In the genomic region with DNA sequence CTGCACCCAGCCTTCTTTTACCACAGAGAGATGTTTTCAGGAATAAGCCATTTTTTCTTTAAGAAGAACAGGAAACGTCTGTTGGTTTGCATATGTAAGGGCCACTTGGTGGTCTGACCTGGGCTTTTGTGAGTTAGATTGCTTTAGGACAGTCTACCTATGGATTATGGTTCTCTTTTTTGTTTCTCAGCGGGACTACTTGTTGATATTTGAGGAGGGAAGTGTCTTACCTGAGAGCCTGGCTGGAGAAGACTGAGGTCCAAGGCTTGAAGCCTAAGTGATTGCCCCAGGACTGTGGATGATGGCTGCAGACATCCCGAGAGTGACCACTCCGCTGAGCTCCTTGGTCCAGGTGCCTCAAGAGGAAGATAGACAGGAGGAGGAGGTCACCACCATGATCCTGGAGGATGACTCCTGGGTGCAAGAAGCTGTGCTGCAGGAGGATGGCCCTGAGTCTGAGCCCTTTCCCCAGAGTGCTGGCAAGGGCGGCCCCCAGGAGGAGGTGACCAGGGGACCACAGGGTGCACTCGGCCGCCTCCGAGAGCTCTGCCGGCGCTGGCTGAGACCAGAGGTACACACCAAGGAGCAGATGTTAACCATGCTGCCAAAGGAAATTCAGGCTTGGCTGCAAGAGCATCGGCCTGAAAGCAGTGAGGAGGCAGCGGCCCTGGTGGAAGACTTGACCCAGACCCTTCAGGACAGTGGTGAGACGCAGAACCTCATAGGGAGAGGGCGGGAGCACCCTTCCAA, we compare ENCODE assay signal across 16 cellular contexts. TPM values are rescaled to one million over a fixed set of nuclear protein-coding genes. Genes with fewer than 3 reads are reported as not detected.
DNase-seq lines count a peak whose midpoint lies in the region; ATAC-seq, FAIRE-seq and TF ChIP-seq lines count a peak whose summit lies in the region.
"Had no signal": no experiment of that assay in that cellular context is flagged by ENCODE, and none has a peak within 500 bp of the region (broad histone marks: within the 10 kb centered on the region; RNA-seq: fewer than 3 reads in every experiment).

No MANE protein-coding gene starts in this region.

- no peaks in the 10 kb centered on the region for H3K9me3 ChIP-seq in CD4-positive, alpha-beta T cell (ENCODE audit: control insufficient read depth, low read length)
- H3K9me3 ChIP-seq in HEK293 (ENCODE audit: control insufficient read depth, insufficient read depth, low read depth, low read length) = no peaks in the 10 kb centered on the region
- H3K9me3 ChIP-seq: esophagus muscularis mucosa, MG63, thyroid gland had no signal

- DNase-seq in CD4-positive, alpha-beta T cell = no peak
- DNase-seq in naive B cell (no peak), HUDEP-2 (lab: John Stamatoyannopoulos, UW; ENCODE audit: unreplicated experiment in 76 of 76) (no peak), DMS 273 treated with DMSO at 0.1 percent for 48 hours (lab: John Stamatoyannopoulos, UW) (no peak), GM12891 (ENCODE audit: insufficient read length, low spot score) (no peak)
- DNase-seq: cortex of kidney; hippocampal formation; MG63; NCI-H2081; stimulated activated CD4-positive, alpha-beta T cell treated with anti-CD3 and anti-CD28 coated beads, Interleukin-15, amount 100 ng/mL, for 24 hours; thyroid gland had no signal

- no peaks in the 10 kb centered on the region for H3K27me3 ChIP-seq in CD4-positive, alpha-beta T cell (ENCODE audit: control insufficient read depth, insufficient read depth, low read length)
- H3K27me3 ChIP-seq: esophagus muscularis mucosa, MG63, thyroid gland had no signal

- H3K4me1 ChIP-seq in HEK293 (ENCODE audit: control insufficient read depth, insufficient read depth, low read length) = peaks cover 16% of the 10 kb centered on the region

- FAIRE-seq in GM12891 (lab: Jason Lieb, UNC) = no peak

- peak overlapping the region; percentile 42 for H3K4me3 Mint-ChIP-seq in CD4-positive, alpha-beta T cell
- H3K4me3 Mint-ChIP-seq in naive B cell = peak overlapping the region in 6 of 8 donors; percentile 0 to 96 (median 40)

- CTCF ChIA-PET in CD4-positive, alpha-beta T cell (lab: Charles Lee) = no interaction called here
- CTCF ChIA-PET in HEK293 (lab: Yijun Ruan, JAX) = interaction anchor here (0.6 kb wide), 1 partner anchor 24 kb away, joined by 3 read pairs; no protein-coding TSS in a partner anchor

- H3K27ac Mint-ChIP-seq in CD4-positive, alpha-beta T cell = no peak overlapping the region
- peak overlapping the region in 1 of 6 donors; percentile 69 for H3K27ac Mint-ChIP-seq in naive B cell

- no peak for TF ChIP-seq POLR2A in GM12891 (IDR thresholded peaks at IDR 0.05; ENCODE audit: low read depth, low read length)

- POLR2A ChIA-PET in CD4-positive, alpha-beta T cell (lab: Charles Lee) = no interaction called here
- POLR2A ChIA-PET in HEK293 (lab: Yijun Ruan, JAX) = interaction anchor here (0.6 to 1.2 kb wide), 3 partner anchors 27 to 56 kb away, joined by 5 read pairs; partner anchors contain the start of gene NMB

- H3K9me3 Mint-ChIP-seq in CD4-positive, alpha-beta T cell = no peaks in the 10 kb centered on the region
- H3K9me3 Mint-ChIP-seq in naive B cell = peaks cover 0 to 2% (median 0%) of the 10 kb centered on the region in 7 donors

- intact Hi-C loops in CD4-positive, alpha-beta T cell (cut with DNase I, micrococcal nuclease) = loop anchor here in 1 of 2 experiments (5.0 kb wide), 2 partner anchors 143 to 383 kb away; partner anchors contain the start of gene ZNF592

- H3K36me3 ChIP-seq in HEK293 (ENCODE audit: control insufficient read depth in 2 of 2, insufficient read depth in 1 of 2, low read length in 2 of 2) = peaks cover 15 to 37% of the 10 kb centered on the region in 2 experiments; a peak in 2 of 3 replicates
- H3K36me3 ChIP-seq: MG63 had no signal

- no peak overlapping the region for H3K27ac ChIP-seq in CD4-positive, alpha-beta T cell (ENCODE audit: low read depth, low read length)
- no peak overlapping the region for H3K27ac ChIP-seq in HEK293 (ENCODE audit: extremely low read depth, low read depth, low read length)
- peak overlapping the region; percentile 19 for H3K27ac ChIP-seq in cingulate gyrus (ENCODE audit: low read depth, low read length)
- H3K27ac ChIP-seq: esophagus muscularis mucosa, thyroid gland had no signal

- peaks cover 62% of the 10 kb centered on the region for H3K4me1 Mint-ChIP-seq in CD4-positive, alpha-beta T cell (ENCODE audit: low read depth)
- H3K4me1 Mint-ChIP-seq in naive B cell = peaks cover 37 to 67% (median 56%) of the 10 kb centered on the region in 3 donors

- TF ChIP-seq CTCF in CD4-positive, alpha-beta T cell (IDR thresholded peaks at IDR 0.05) = no peak
- TF ChIP-seq CTCF in HEK293 (tag by site-specific recombination; IDR thresholded peaks at IDR 0.05) = no peak

- H3K27me3 Mint-ChIP-seq in CD4-positive, alpha-beta T cell = no peaks in the 10 kb centered on the region
- H3K27me3 Mint-ChIP-seq in naive B cell = no peaks in the 10 kb centered on the region

- peaks cover 59% of the 10 kb centered on the region for H3K36me3 Mint-ChIP-seq in CD4-positive, alpha-beta T cell (ENCODE audit: low read depth)
- H3K36me3 Mint-ChIP-seq in naive B cell = peaks cover 9 to 20% of the 10 kb centered on the region in 2 donors

- ATAC-seq in CD4-positive, alpha-beta T cell (ENCODE audit: poor library complexity) = no peak
- ATAC-seq in naive B cell (ENCODE audit: low read depth in 2 of 2) = no peak
- ATAC-seq in HG02885 (IDR thresholded peaks at IDR 0.05; ENCODE audit: poor library complexity, unreplicated experiment) = no peak

- no peak overlapping the region for H3K4me3 ChIP-seq in HEK293 (ENCODE audit: low read depth, low read length)
- H3K4me3 ChIP-seq: esophagus muscularis mucosa, lung, MG63, thyroid gland had no signal

TF ChIP-seq in HEK293, 187 proteins besides CTCF, POLR2A, EP300 and RAD21:
- TF ChIP-seq ZNF585B (tag by site-specific recombination; IDR thresholded peaks at IDR 0.05) = no peak
- TF ChIP-seq SCRT2 (tag by site-specific recombination; IDR thresholded peaks at IDR 0.05) = peak; percentile 75

TF ChIP-seq in GM12891, 5 proteins besides CTCF, POLR2A, EP300 and RAD21:
- TF ChIP-seq SPI1 (IDR thresholded peaks at IDR 0.05; ENCODE audit: low read depth, low read length) (no peak), POU2F2 (IDR thresholded peaks at IDR 0.05; ENCODE audit: low read depth, low read length) (no peak), TAF1 (IDR thresholded peaks at IDR 0.05; ENCODE audit: low read depth, low read length) (no peak), POLR2AphosphoS5 (IDR thresholded peaks at IDR 0.05; ENCODE audit: low read depth, low read length) (no peak), PAX5 (IDR thresholded peaks at IDR 0.05; ENCODE audit: insufficient read depth, low read length, severe bottlenecking) (no peak)
TF ChIP-seq in GM12891: peak in this region for 0.

RNA-seq across cellular contexts. Expression of gene ZSCAN2, which starts 3.0 kb away (rescaled TPM):
- total RNA-seq in CD4-positive, alpha-beta T cell = 1 to 10 TPM; 3.8 to 5.0 TPM
- polyA plus RNA-seq in naive B cell (ENCODE audit: low read depth in 6 of 6) = 10 to 100 TPM in 2 of 6 donors, 1 to 10 TPM in 4; 7.6 to 14.8 (median 9.0) TPM
- 6.0 TPM for polyA plus RNA-seq in GM12891 (2012; ENCODE audit: low read depth, missing spikeins)

RNA-seq across cellular contexts. Expression of gene WDR73, which starts 50.3 kb away (rescaled TPM):
- 10 to 100 TPM; 17.8 to 23.7 TPM for total RNA-seq in CD4-positive, alpha-beta T cell
- 10 to 100 TPM; 15.0 to 22.2 (median 18.0) TPM for polyA plus RNA-seq in naive B cell (ENCODE audit: low read depth in 6 of 6)
- polyA plus RNA-seq in GM12891 (2012; ENCODE audit: low read depth, missing spikeins) = 12.5 TPM

RNA-seq across cellular contexts. Expression of gene NMB, which starts 54.2 kb away (rescaled TPM):
- 1 to 10 TPM; 2.2 to 3.7 TPM for total RNA-seq in CD4-positive, alpha-beta T cell
- polyA plus RNA-seq in naive B cell (ENCODE audit: low read depth in 6 of 6) = 1 to 10 TPM; 3.1 to 8.2 (median 3.6) TPM
- 2.4 TPM for polyA plus RNA-seq in GM12891 (2012; ENCODE audit: low read depth, missing spikeins)
